ENCODE assay signal across 1 cellular context in the genomic region with DNA sequence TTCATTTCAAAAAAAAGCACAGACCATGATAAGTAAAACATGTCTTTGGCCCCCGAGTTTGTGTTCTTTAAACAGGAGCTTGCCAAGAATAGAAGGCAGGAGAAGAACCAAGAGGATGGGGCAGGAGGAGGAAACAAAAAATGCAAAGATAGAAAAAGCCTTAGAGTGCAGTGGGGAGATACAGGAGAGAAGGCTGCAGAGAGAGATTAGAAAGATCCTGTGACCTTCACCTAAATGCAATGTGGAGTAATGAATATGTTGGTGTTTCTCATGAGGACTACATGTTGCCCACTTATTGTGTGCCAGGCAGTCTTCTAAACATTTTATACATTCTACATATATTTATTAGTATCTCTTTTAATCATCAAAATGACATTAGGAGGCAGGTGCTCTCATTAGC.
TF ChIP-seq lines count a peak whose summit lies in the region.

No MANE protein-coding gene starts in this region.

TF ChIP-seq in K562, 482 proteins besides CTCF, POLR2A, EP300 and RAD21 (continued from another document):
- TF ChIP-seq, protein P1, sequence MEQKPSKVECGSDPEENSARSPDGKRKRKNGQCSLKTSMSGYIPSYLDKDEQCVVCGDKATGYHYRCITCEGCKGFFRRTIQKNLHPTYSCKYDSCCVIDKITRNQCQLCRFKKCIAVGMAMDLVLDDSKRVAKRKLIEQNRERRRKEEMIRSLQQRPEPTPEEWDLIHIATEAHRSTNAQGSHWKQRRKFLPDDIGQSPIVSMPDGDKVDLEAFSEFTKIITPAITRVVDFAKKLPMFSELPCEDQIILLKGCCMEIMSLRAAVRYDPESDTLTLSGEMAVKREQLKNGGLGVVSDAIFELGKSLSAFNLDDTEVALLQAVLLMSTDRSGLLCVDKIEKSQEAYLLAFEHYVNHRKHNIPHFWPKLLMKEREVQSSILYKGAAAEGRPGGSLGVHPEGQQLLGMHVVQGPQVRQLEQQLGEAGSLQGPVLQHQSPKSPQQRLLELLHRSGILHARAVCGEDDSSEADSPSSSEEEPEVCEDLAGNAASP (IDR thresholded peaks at IDR 0.05), result no peak
- TF ChIP-seq, protein P2, sequence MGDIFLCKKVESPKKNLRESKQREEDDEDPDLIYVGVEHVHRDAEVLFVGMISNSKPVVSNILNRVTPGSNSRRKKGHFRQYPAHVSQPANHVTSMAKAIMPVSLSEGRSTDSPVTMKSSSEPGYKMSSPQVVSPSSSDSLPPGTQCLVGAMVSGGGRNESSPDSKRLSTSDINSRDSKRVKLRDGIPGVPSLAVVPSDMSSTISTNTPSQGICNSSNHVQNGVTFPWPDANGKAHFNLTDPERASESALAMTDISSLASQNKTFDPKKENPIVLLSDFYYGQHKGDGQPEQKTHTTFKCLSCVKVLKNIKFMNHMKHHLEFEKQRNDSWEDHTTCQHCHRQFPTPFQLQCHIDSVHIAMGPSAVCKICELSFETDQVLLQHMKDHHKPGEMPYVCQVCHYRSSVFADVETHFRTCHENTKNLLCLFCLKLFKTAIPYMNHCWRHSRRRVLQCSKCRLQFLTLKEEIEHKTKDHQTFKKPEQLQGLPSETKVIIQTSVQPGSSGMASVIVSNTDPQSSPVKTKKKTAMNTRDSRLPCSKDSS (IDR thresholded peaks at IDR 0.05; ENCODE audit: low read depth, partially characterized antibody), result no peak
TF ChIP-seq in K562: peak in this region for 22.
